Comparison of ENCODE assay signal across 8 cellular contexts in the genomic region with DNA sequence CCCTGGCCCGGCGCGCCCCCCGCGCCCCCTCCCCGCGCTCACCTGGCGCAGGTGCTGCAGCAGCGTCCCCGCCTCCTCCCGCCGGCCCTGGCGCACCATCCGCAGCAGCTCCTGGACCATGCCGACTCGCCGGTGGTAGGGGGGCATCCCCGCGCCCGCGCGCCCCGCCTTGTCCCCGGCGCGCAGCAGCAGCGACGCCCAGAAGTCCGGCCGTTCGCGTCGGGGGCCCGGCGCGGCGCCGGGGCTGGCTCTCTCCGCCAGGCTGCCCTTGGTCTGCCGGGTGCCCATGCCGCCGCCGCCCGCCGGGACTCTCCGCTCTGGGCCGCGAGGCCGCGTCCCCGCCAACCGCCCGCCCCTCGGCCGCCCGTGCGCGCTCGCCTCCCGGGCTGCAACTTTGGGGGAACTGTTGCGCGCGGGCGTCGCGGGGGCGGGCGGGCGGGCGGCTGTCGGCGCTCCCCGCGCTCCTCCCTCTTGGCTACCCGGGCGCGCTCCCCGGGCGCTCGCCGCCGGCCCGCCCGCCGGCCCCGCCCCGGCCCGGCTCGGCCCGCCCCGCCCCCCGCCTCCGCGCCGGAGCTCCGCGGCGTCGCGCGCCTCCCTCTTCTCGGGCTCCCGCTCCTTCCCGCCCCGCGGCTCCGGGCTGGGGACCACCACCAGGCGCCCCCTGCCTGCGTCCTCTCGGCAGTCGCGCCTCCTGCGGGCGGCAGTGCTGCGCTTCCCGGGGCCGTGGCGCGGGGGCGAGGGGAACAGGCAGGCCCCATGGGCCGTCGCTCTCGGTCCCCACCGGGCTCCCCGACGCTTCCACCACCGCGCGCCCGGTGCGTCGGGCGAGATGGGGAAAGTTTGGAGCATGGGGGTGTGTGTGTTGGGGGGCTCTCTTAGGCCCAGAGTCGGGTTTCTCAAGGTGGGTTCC. TPM values are rescaled to one million over a fixed set of nuclear protein-coding genes. Genes with fewer than 3 reads are reported as not detected.
DNase-seq lines count a peak whose midpoint lies in the region; ATAC-seq and TF ChIP-seq lines count a peak whose summit lies in the region.

A gene with protein sequence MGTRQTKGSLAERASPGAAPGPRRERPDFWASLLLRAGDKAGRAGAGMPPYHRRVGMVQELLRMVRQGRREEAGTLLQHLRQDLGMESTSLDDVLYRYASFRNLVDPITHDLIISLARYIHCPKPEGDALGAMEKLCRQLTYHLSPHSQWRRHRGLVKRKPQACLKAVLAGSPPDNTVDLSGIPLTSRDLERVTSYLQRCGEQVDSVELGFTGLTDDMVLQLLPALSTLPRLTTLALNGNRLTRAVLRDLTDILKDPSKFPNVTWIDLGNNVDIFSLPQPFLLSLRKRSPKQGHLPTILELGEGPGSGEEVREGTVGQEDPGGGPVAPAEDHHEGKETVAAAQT (minus strand): TSS at position 491 of the 910 bp plus-strand sequence. CDS start 203 bp downstream, at position 288.

- no peak for TF ChIP-seq RAD21 in SK-N-SH (IDR thresholded peaks at IDR 0.05; ENCODE audit: low read length)

- POLR2A ChIA-PET in SK-N-SH (lab: Yijun Ruan, JAX): interaction anchor here (1.6 kb wide), 1 partner anchor 54 kb away, joined by 3 read pairs; no protein-coding TSS in a partner anchor

- H3K79me2 ChIP-seq in SK-N-SH (ENCODE audit: insufficient read depth): no peaks in the 10 kb centered on the region

- no peaks in the 10 kb centered on the region for H3F3A ChIP-seq in SK-N-SH (replicated peaks; ENCODE audit: insufficient read depth)

- no peak; the same call in 1 of the 2 replicates for TF ChIP-seq CTCF in SK-N-SH (IDR thresholded peaks at IDR 0.05)

- no peak within 1 kb of the TSS; a peak in 1 of 4 replicates for H3K27ac ChIP-seq in SK-N-SH (ENCODE audit: low read depth in 2 of 2, low read length in 1 of 2)

- in situ Hi-C loops in Caki2 (cut with HindIII; ENCODE audit: low pct_unique_long_range_greater_than_20kb, low sequenced_read_pairs): no loop called here

- WGBS in SK-N-SH (ENCODE audit: low lambda C conversion rate): 0% methylated on average over 5 of the region's 134 CpGs

- peak within 1 kb of the TSS; percentile 59 to 64 for H3K4me3 ChIP-seq in SK-N-SH (ENCODE audit: low read depth in 2 of 2, low read length in 1 of 2)
- H3K4me3 ChIP-seq in skeletal muscle cell (ENCODE audit: low read depth, low read length): peak within 1 kb of the TSS; percentile 47

- no peaks in the 10 kb centered on the region for H3K9me3 ChIP-seq in SK-N-SH

- H3K27me3 ChIP-seq in SK-N-SH (ENCODE audit: insufficient read depth): peaks cover 20% of the 10 kb centered on the region; the same call in 1 of the 2 replicates

- CTCF ChIA-PET in SK-N-SH (lab: Yijun Ruan, JAX): interaction anchor here (0.6 to 4.7 kb wide), 5 partner anchors 19 to 64 kb away, joined by 3 to 23 read pairs (median 3); no protein-coding TSS in a partner anchor

- no peaks in the 10 kb centered on the region for H3K9me2 ChIP-seq in SK-N-SH

- DNase-seq in Caki2 (ENCODE audit: low read depth): peak; percentile 14
- peak; percentile 92 for DNase-seq in SK-N-SH
- DNase-seq in anterior cingulate cortex (lab: John Stamatoyannopoulos, UW): peak in 30 of 58 donors; percentile 7 to 79 (median 31)
- DNase-seq in hypothalamus (lab: John Stamatoyannopoulos, UW): peak in 27 of 51 donors; percentile 12 to 70 (median 36)
- DNase-seq in skeletal muscle cell (ENCODE audit: low read depth): no peak

- peaks cover 1 to 25% of the 10 kb centered on the region in 2 experiments; a peak in 2 of 4 replicates for H3K4me1 ChIP-seq in SK-N-SH (ENCODE audit: control insufficient read depth in 1 of 2, insufficient read depth in 2 of 2, low read depth in 1 of 2, low read length in 1 of 2)

- TF ChIP-seq EP300 in SK-N-SH (IDR thresholded peaks at IDR 0.05; ENCODE audit: borderline replicate concordance in 1 of 2, low read depth in 1 of 2, low read length in 1 of 2): no peak

- peak within 1 kb of the TSS; percentile 81 for H3K4me2 ChIP-seq in SK-N-SH

- peak; percentile 69 for ATAC-seq in HG02798 (IDR thresholded peaks at IDR 0.05; ENCODE audit: poor library complexity, unreplicated experiment)
- ATAC-seq in HG03159 (IDR thresholded peaks at IDR 0.05; ENCODE audit: unreplicated experiment): no peak
- no peak for ATAC-seq in HG02884 (IDR thresholded peaks at IDR 0.05; ENCODE audit: unreplicated experiment)

- H3K36me3 ChIP-seq in SK-N-SH (replicated peaks in 1 of 2; ENCODE audit: control insufficient read depth in 1 of 2, insufficient read depth in 2 of 2, low read length in 1 of 2): no peaks in the 10 kb centered on the region

- peak within 1 kb of the TSS; percentile 93 for H2AFZ ChIP-seq in SK-N-SH (ENCODE audit: low read depth)

- H4K20me1 ChIP-seq in SK-N-SH (ENCODE audit: insufficient read depth): no peaks in the 10 kb centered on the region

- no peak within 1 kb of the TSS for H3K9ac ChIP-seq in SK-N-SH

TF ChIP-seq in SK-N-SH, 30 proteins besides CTCF, POLR2A, EP300 and RAD21:
- TF ChIP-seq, protein P1, sequence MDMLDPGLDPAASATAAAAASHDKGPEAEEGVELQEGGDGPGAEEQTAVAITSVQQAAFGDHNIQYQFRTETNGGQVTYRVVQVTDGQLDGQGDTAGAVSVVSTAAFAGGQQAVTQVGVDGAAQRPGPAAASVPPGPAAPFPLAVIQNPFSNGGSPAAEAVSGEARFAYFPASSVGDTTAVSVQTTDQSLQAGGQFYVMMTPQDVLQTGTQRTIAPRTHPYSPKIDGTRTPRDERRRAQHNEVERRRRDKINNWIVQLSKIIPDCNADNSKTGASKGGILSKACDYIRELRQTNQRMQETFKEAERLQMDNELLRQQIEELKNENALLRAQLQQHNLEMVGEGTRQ (IDR thresholded peaks at IDR 0.05; ENCODE audit: borderline replicate concordance, low read depth, low read length): no peak
- TF ChIP-seq MXI1 (IDR thresholded peaks at IDR 0.05; ENCODE audit: low read depth, low read length) (0 out of 2 replicates have a peak, but pooled peaks have one; percentile 21), FOXM1 (IDR thresholded peaks at IDR 0.05; ENCODE audit: low read depth) (no peak), RFX5 (IDR thresholded peaks at IDR 0.05; ENCODE audit: low read length) (no peak)
- TF ChIP-seq, protein P2, sequence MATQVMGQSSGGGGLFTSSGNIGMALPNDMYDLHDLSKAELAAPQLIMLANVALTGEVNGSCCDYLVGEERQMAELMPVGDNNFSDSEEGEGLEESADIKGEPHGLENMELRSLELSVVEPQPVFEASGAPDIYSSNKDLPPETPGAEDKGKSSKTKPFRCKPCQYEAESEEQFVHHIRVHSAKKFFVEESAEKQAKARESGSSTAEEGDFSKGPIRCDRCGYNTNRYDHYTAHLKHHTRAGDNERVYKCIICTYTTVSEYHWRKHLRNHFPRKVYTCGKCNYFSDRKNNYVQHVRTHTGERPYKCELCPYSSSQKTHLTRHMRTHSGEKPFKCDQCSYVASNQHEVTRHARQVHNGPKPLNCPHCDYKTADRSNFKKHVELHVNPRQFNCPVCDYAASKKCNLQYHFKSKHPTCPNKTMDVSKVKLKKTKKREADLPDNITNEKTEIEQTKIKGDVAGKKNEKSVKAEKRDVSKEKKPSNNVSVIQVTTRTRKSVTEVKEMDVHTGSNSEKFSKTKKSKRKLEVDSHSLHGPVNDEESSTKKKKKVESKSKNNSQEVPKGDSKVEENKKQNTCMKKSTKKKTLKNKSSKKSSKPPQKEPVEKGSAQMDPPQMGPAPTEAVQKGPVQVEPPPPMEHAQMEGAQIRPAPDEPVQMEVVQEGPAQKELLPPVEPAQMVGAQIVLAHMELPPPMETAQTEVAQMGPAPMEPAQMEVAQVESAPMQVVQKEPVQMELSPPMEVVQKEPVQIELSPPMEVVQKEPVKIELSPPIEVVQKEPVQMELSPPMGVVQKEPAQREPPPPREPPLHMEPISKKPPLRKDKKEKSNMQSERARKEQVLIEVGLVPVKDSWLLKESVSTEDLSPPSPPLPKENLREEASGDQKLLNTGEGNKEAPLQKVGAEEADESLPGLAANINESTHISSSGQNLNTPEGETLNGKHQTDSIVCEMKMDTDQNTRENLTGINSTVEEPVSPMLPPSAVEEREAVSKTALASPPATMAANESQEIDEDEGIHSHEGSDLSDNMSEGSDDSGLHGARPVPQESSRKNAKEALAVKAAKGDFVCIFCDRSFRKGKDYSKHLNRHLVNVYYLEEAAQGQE (IDR thresholded peaks at IDR 0.05; ENCODE audit: low read depth, low read length): no peak
TF ChIP-seq in SK-N-SH: peak in this region for 1.

RNA-seq across cellular contexts. Expression of the gene that starts here (rescaled TPM):
- 0.06 and 1.1 TPM in 2 replicates for total RNA-seq in Caki2 (2014; rRNA removed; shearing (Covaris generic); ENCODE audit: low replicate concordance)
- 1.2 and 1.3 TPM in 2 replicates for polyA plus RNA-seq in SK-N-SH (2012; rRNA removed)
- 0.60 and 0.71 TPM in 2 replicates for polyA plus RNA-seq in SK-N-SH (2012; cell fraction: cytosol; rRNA removed)
- 1.8 and 2.0 TPM in 2 replicates for polyA plus RNA-seq in SK-N-SH (2012; cell fraction: nucleus; rRNA removed)
